ENCODE assay signal across 22 cellular contexts in genomic region chr1:149977345-149977744, GRCh38. TPM values are rescaled to one million over a fixed set of nuclear protein-coding genes. Genes with fewer than 3 reads are reported as not detected.
DNase-seq lines count a peak whose midpoint lies in the region; ATAC-seq and TF ChIP-seq lines count a peak whose summit lies in the region.
"Had no signal": no experiment of that assay in that cellular context is flagged by ENCODE, and none has a peak within 500 bp of the region (broad histone marks: within the 10 kb centered on the region; RNA-seq: fewer than 3 reads in every experiment).

No MANE protein-coding gene starts in this region.

- H3K4me1 ChIP-seq in HUES64 (ENCODE audit: insufficient read depth, low read length) (no peaks in the 10 kb centered on the region), psoas muscle (peaks cover 34% of the 10 kb centered on the region), upper lobe of left lung (peaks cover 2 to 11% (median 4%) of the 10 kb centered on the region in 4 donors)
- H3K4me1 ChIP-seq: neural progenitor cell had no signal

- H3K36me3 ChIP-seq in HUES64 (ENCODE audit: insufficient read depth, low read length) (peaks cover 42% of the 10 kb centered on the region), psoas muscle (ENCODE audit: insufficient read depth in 1 of 2, low read depth in 1 of 2) (peaks cover 5 to 46% of the 10 kb centered on the region in 2 donors), upper lobe of left lung (peaks cover 11 to 44% (median 24%) of the 10 kb centered on the region in 4 donors)
- H3K36me3 ChIP-seq: neural progenitor cell had no signal

- H3K27ac ChIP-seq in HUES64 (ENCODE audit: low read depth, low read length) (0 out of 2 replicates have a peak overlapping the region, but pooled peaks have one; percentile 13), psoas muscle (peak overlapping the region; percentile 60), upper lobe of left lung (no peak overlapping the region)
- H3K27ac ChIP-seq: ascending aorta, heart right ventricle, left ventricle myocardium inferior, neural progenitor cell, skin epidermis, stomach had no signal

- H3K9ac ChIP-seq in HUES64 (ENCODE audit: low read depth, low read length) = no peak overlapping the region
- H3K9ac ChIP-seq: neural progenitor cell had no signal

- no peak overlapping the region for H3K4me3 ChIP-seq in HUES64 (ENCODE audit: low read length)
- H3K4me3 ChIP-seq in psoas muscle = no peak overlapping the region
- no peak overlapping the region for H3K4me3 ChIP-seq in upper lobe of left lung
- H3K4me3 ChIP-seq: ascending aorta, dorsolateral prefrontal cortex, HAP-1, heart right ventricle, left ventricle myocardium inferior, mucosa of descending colon, neural progenitor cell, skin epidermis, stomach had no signal

- WGBS in HUES64 = 96% methylated on average over 3 of the region's 3 CpGs
- WGBS in psoas muscle, 3 donors = 31 to 45% (median 39%) methylated on average over 3 of the region's 3 CpGs
- 80 to 89% methylated on average over 3 of the region's 3 CpGs for WGBS in upper lobe of left lung, 2 donors

- ATAC-seq in psoas muscle (peak in 2 of 4 donors; percentile 10 to 31), upper lobe of left lung (ENCODE audit: low FRiP score in 2 of 2) (no peak)
- ATAC-seq: heart right ventricle, mucosa of descending colon had no signal

- H3K27me3 ChIP-seq in HUES64 (ENCODE audit: insufficient read depth, low read length) = no peaks in the 10 kb centered on the region
- no peaks in the 10 kb centered on the region for H3K27me3 ChIP-seq in psoas muscle (ENCODE audit: insufficient read depth in 3 of 3, low read length in 2 of 3)
- H3K27me3 ChIP-seq in upper lobe of left lung = no peaks in the 10 kb centered on the region
- H3K27me3 ChIP-seq: ascending aorta, dorsolateral prefrontal cortex, neural progenitor cell, stomach had no signal

- no peaks in the 10 kb centered on the region for H3K9me3 ChIP-seq in HUES64 (ENCODE audit: insufficient read depth, low read depth, low read length)
- no peaks in the 10 kb centered on the region for H3K9me3 ChIP-seq in psoas muscle
- H3K9me3 ChIP-seq in upper lobe of left lung = no peaks in the 10 kb centered on the region
- H3K9me3 ChIP-seq: ascending aorta, HAP-1, heart right ventricle, left ventricle myocardium inferior, mucosa of descending colon, stomach had no signal

- no peak for TF ChIP-seq EP300 in upper lobe of left lung (IDR thresholded peaks at IDR 0.05)

- no peak for TF ChIP-seq POLR2A in upper lobe of left lung (IDR thresholded peaks at IDR 0.05)

- TF ChIP-seq CTCF in psoas muscle (IDR thresholded peaks at IDR 0.05) (no peak), upper lobe of left lung (IDR thresholded peaks at IDR 0.05) (no peak)

- intact Hi-C loops in psoas muscle (cut with DNase I) = no loop called here

- DNase-seq in NCI-H2029 (lab: John Stamatoyannopoulos, UW) (peak; percentile 87), NCI-H510A (lab: John Stamatoyannopoulos, UW) (peak; percentile 61), psoas muscle (no peak), medulla oblongata (ENCODE audit: extremely low spot score) (no peak), 8988T (no peak), upper lobe of left lung (no peak)
- DNase-seq: activated CD4-positive, alpha-beta T cell treated with anti-CD3 and anti-CD28 coated beads for 1 hour; activated naive CD4-positive, alpha-beta T cell treated with anti-CD3 and anti-CD28 coated beads, Interleukin-2, amount 10 ng/mL, durations not matched to agents 7 days and 5 days; activated T-cell treated with anti-CD3 and anti-CD28 coated beads, Interleukin-2, amount 50 U/mL, for 48 hours; COR-L47; dorsolateral prefrontal cortex; heart right ventricle; left ventricle myocardium inferior; mucosa of descending colon; NCI-H1930; stomach; trophoblast cell had no signal

RNA-seq across cellular contexts. Expression of gene OTUD7B, which starts 33.2 kb away (rescaled TPM):
- polyA plus RNA-seq in HUES64 (2013, experiment 1 of 2) = 6.1 TPM
- 6.6 TPM for polyA plus RNA-seq in HUES64 (2013, experiment 2 of 2)
- total RNA-seq in psoas muscle (10 to 100 TPM; 47.4 to 62.0 (median 59.4) TPM), upper lobe of left lung (10 to 100 TPM; 22.0 to 44.8 (median 29.8) TPM)
- polyA plus RNA-seq in psoas muscle = 10 to 100 TPM in 1 of 3 donors, 1 to 10 TPM in 2; 6.8 to 29.6 (median 9.8) TPM

RNA-seq across cellular contexts. Expression of gene MTMR11, which starts 40.7 kb away (rescaled TPM):
- 2.0 TPM for polyA plus RNA-seq in HUES64 (2013, experiment 1 of 2)
- polyA plus RNA-seq in HUES64 (2013, experiment 2 of 2) = 1.8 TPM
- 1 to 10 TPM; 1.0 to 3.0 (median 1.8) TPM for total RNA-seq in psoas muscle
- 1 to 10 TPM in 1 of 3 donors, under 1 TPM in 2; 0.78 to 1.7 (median 0.80) TPM for polyA plus RNA-seq in psoas muscle
- 10 to 100 TPM in 4 of 6 donors, 1 to 10 TPM in 2; 5.9 to 19.9 (median 13.6) TPM for total RNA-seq in upper lobe of left lung

RNA-seq across cellular contexts. Expression of gene SF3B4, which starts 49.7 kb away (rescaled TPM):
- polyA plus RNA-seq in HUES64 (2013, experiment 1 of 2) = 87.5 TPM
- polyA plus RNA-seq in HUES64 (2013, experiment 2 of 2) = 85.1 TPM
- total RNA-seq in psoas muscle (10 to 100 TPM; 13.0 to 26.9 (median 21.9) TPM), upper lobe of left lung (10 to 100 TPM in 5 of 6 donors, 1 to 10 TPM in 1; 9.4 to 49.1 (median 15.2) TPM)
- 10 to 100 TPM; 13.9 to 28.9 (median 16.7) TPM for polyA plus RNA-seq in psoas muscle

RNA-seq across cellular contexts. Expression of gene SV2A, which starts 59.7 kb away (rescaled TPM):
- 36.8 TPM for polyA plus RNA-seq in HUES64 (2013, experiment 1 of 2)
- polyA plus RNA-seq in HUES64 (2013, experiment 2 of 2) = 37.2 TPM
- total RNA-seq in psoas muscle (under 1 TPM; 0.13 to 0.48 (median 0.25) TPM), upper lobe of left lung (1 to 10 TPM in 3 of 6 donors, under 1 TPM in 3; 0.44 to 1.6 (median 0.98) TPM)
- under 1 TPM; 0.14 to 0.19 (median 0.14) TPM for polyA plus RNA-seq in psoas muscle

Comparison
In these comparisons a context has a peak if more than half of its experiments do, and no peak if none do; other contexts are left out.
1. H3K27ac ChIP-seq: peak in HUES64 (single experiment) and psoas muscle (single experiment); none in upper lobe of left lung (0 of 4).
2. DNase-seq: peak in NCI-H2029 (single experiment) and NCI-H510A (single experiment); none in psoas muscle (0 of 2), medulla oblongata (single experiment), 8988T (single experiment) and upper lobe of left lung (0 of 2).